Comparison of ENCODE assay signal across 10 cellular contexts in genomic region chr4:25613613-25614012, GRCh38. TPM values are rescaled to one million over a fixed set of nuclear protein-coding genes. Genes with fewer than 3 reads are reported as not detected.
"Had no signal": no experiment of that assay in that cellular context is flagged by ENCODE, and none has a peak within 500 bp of the region (broad histone marks: within the 10 kb centered on the region; RNA-seq: fewer than 3 reads in every experiment).

No MANE protein-coding gene starts in this region.

RNA-seq across cellular contexts. Expression of gene SLC34A2, which starts 42.0 kb away (rescaled TPM):
- total RNA-seq: activated naive CD4-positive, alpha-beta T cell treated with anti-CD3 and anti-CD28 coated beads for 36 hours; activated naive CD4-positive, alpha-beta T cell treated with anti-CD3 and anti-CD28 coated beads, Interleukin-2, amount 50 U/mL, for 72 hours; activated naive CD8-positive, alpha-beta T cell treated with anti-CD3 and anti-CD28 coated beads for 36 hours; activated naive CD8-positive, alpha-beta T cell treated with anti-CD3 and anti-CD28 coated beads, Interleukin-2, amount 10 ng/mL, durations not matched to agents 7 days and 5 days; activated T-cell treated with anti-CD3 and anti-CD28 coated beads, Interleukin-2, amount 50 U/mL, for 72 hours; activated T-helper 1 cell treated with anti-CD3 and anti-CD28 coated beads, Interleukin-12 subunit alpha, Interleukin-12 subunit beta, Interleukin-2, Interleukin-4 antibody, amounts not matched to agents 30 ng/mL and 10 ng/mL and 1 ng/mL, durations not matched to agents 14 hours and 24 hours and 36 hours; activated T-helper 17 cell treated with anti-CD3 and anti-CD28 coated beads, Interleukin-2, amount 50 U/mL, for 72 hours; activated T-helper 2 cell treated with anti-CD3 and anti-CD28 coated beads, Interferon-gamma antibody, Interleukin-2, Interleukin-4, amounts not matched to agents 10 μg/mL and 5 μg/mL and 100 μg/mL, durations not matched to agents 14 hours and 24 hours and 36 hours; ascending aorta; chondrocyte had no signal
